13 cellular contexts compared by ENCODE assay signal in genomic region chr18:24492445-24492844, GRCh38. TPM values are rescaled to one million over a fixed set of nuclear protein-coding genes. Genes with fewer than 3 reads are reported as not detected.
DNase-seq lines count a peak whose midpoint lies in the region; ATAC-seq and TF ChIP-seq lines count a peak whose summit lies in the region.
"Had no signal": no experiment of that assay in that cellular context is flagged by ENCODE, and none has a peak within 500 bp of the region (broad histone marks: within the 10 kb centered on the region; RNA-seq: fewer than 3 reads in every experiment).

No MANE protein-coding gene starts in this region.

- H3K36me3 ChIP-seq in DOHH2 (ENCODE audit: control insufficient read depth, low read length) (no peaks in the 10 kb centered on the region), endodermal cell (ENCODE audit: control insufficient read depth, insufficient read depth, low read length) (no peaks in the 10 kb centered on the region), aorta (ENCODE audit: control insufficient read depth in 1 of 2, insufficient read depth in 2 of 2, low read length in 1 of 2) (no peaks in the 10 kb centered on the region)
- H3K36me3 ChIP-seq: thoracic aorta had no signal

- H3K27ac ChIP-seq in DOHH2 (ENCODE audit: low read depth, low read length) (peak overlapping the region; percentile 15; the same call in 1 of the 2 replicates), endodermal cell (ENCODE audit: low read depth, low read length) (peak overlapping the region; percentile 3), aorta (ENCODE audit: low read depth in 1 of 2, low read length in 2 of 2) (no peak overlapping the region)
- H3K27ac ChIP-seq: C4-2B, thoracic aorta had no signal

- H3K4me1 Mint-ChIP-seq in endodermal cell, result no peaks in the 10 kb centered on the region

- no peak overlapping the region for H3K27ac Mint-ChIP-seq in endodermal cell
- H3K27ac Mint-ChIP-seq: T-helper 17 cell had no signal

- H3K9me3 Mint-ChIP-seq in endodermal cell, result no peaks in the 10 kb centered on the region

- 0 out of 2 replicates have a peak, but pooled peaks cover 4% of the 10 kb centered on the region for H3F3A ChIP-seq in DOHH2 (ENCODE audit: control insufficient read depth, insufficient read depth)

- no peaks in the 10 kb centered on the region for H3K9me2 ChIP-seq in DOHH2 (replicated peaks; ENCODE audit: control insufficient read depth, low read length)

- DNase-seq in endodermal cell (no peak), DMS153 treated with DMSO at 0.1 percent for 48 hours (lab: John Stamatoyannopoulos, UW; ENCODE audit: unreplicated experiment) (no peak), aorta (no peak)
- DNase-seq in activated CD4-positive, alpha-beta T cell treated with anti-CD3 and anti-CD28 coated beads, Interleukin-2, amount 50 U/mL, for 48 hours, result no peak
- DNase-seq in activated naive CD4-positive, alpha-beta T cell (lab: John Stamatoyannopoulos, UW), result no peak
- DNase-seq: NCI-H345, T-helper 17 cell had no signal

- no peaks in the 10 kb centered on the region for H4K20me1 ChIP-seq in DOHH2 (ENCODE audit: control insufficient read depth, insufficient read depth, low read depth, low read length)

- no peaks in the 10 kb centered on the region; the same call in 1 of the 2 replicates for H3K9me3 ChIP-seq in DOHH2 (ENCODE audit: control insufficient read depth, insufficient read depth, low read length)
- peaks cover 7% of the 10 kb centered on the region for H3K9me3 ChIP-seq in endodermal cell (ENCODE audit: control insufficient read depth, low read length)
- no peaks in the 10 kb centered on the region for H3K9me3 ChIP-seq in aorta (ENCODE audit: control insufficient read depth, low read length)
- H3K9me3 ChIP-seq: thoracic aorta had no signal

- H3K4me3 ChIP-seq in DOHH2 (ENCODE audit: low read length) (peak overlapping the region; percentile 37), endodermal cell (ENCODE audit: low read length) (no peak overlapping the region), aorta (ENCODE audit: low read length in 2 of 2) (no peak overlapping the region)
- H3K4me3 ChIP-seq: thoracic aorta had no signal

- intact Hi-C loops in aorta (cut with DNase I), result no loop called here

- H3K27me3 Mint-ChIP-seq in endodermal cell (ENCODE audit: insufficient read depth), result no peaks in the 10 kb centered on the region

- H3K27me3 ChIP-seq in DOHH2 (ENCODE audit: control insufficient read depth, low read length), result no peaks in the 10 kb centered on the region
- no peaks in the 10 kb centered on the region for H3K27me3 ChIP-seq in endodermal cell (ENCODE audit: control insufficient read depth, insufficient read depth, low read length, poor library complexity, severe bottlenecking)
- H3K27me3 ChIP-seq in aorta (ENCODE audit: control insufficient read depth in 1 of 2, insufficient read depth in 2 of 2, low read length in 1 of 2), result no peaks in the 10 kb centered on the region

- no peaks in the 10 kb centered on the region for H3K79me2 ChIP-seq in DOHH2 (ENCODE audit: control insufficient read depth, low read length)

- no peak overlapping the region for H3K4me3 Mint-ChIP-seq in endodermal cell
- H3K4me3 Mint-ChIP-seq: T-helper 17 cell had no signal

- H3K4me1 ChIP-seq in DOHH2 (ENCODE audit: control insufficient read depth, low read length) (peaks cover 24% of the 10 kb centered on the region), endodermal cell (ENCODE audit: control insufficient read depth, insufficient read depth, low read length) (no peaks in the 10 kb centered on the region), aorta (ENCODE audit: control insufficient read depth in 1 of 2, insufficient read depth in 2 of 2, low read length in 2 of 2) (no peaks in the 10 kb centered on the region)

- no peaks in the 10 kb centered on the region for H3K36me3 Mint-ChIP-seq in endodermal cell (ENCODE audit: low read depth)

- H3K4me2 ChIP-seq in DOHH2 (ENCODE audit: low read length), result peak overlapping the region; percentile 58

- WGBS in endodermal cell (ENCODE audit: insufficient coverage in 1 of 2, insufficient read length in 1 of 2), 2 experiments, result 85 to 95% methylated on average over 8 to 12 of the region's 12 CpGs
- 70 to 78% methylated on average over 12 of the region's 12 CpGs for WGBS in aorta, 2 donors

- peak; percentile 38 for ATAC-seq in GM19455 (IDR thresholded peaks at IDR 0.05; ENCODE audit: unreplicated experiment)
- ATAC-seq in HG03103 (IDR thresholded peaks at IDR 0.05; ENCODE audit: low read depth, unreplicated experiment), result peak; percentile 40
- no peak for ATAC-seq in aorta (ENCODE audit: low FRiP score)
- ATAC-seq: T-helper 17 cell had no signal

- no peak overlapping the region for H3K9ac ChIP-seq in endodermal cell (ENCODE audit: extremely low read depth, low read length, poor library complexity, severe bottlenecking)

- TF ChIP-seq CTCF in DOHH2 (IDR thresholded peaks at IDR 0.05; ENCODE audit: low read depth, low read length, poor library complexity, severe bottlenecking) (no peak), endodermal cell (conservative IDR thresholded peaks at IDR 0.05) (no peak)

RNA-seq across cellular contexts. Expression of gene HRH4, which starts 32.0 kb away (rescaled TPM):
- total RNA-seq in endodermal cell (under 1 TPM in 1 of 2 donors, not detected in 1; 0.20 TPM), aorta (under 1 TPM; 0.10 to 0.15 TPM)
- polyA plus RNA-seq in endodermal cell (2013, experiment 1 of 2), result 0.07 TPM
- polyA plus RNA-seq in endodermal cell (2013, experiment 2 of 2), result not detected
- polyA plus RNA-seq in aorta, result under 1 TPM in 1 of 2 donors, not detected in 1; 0.03 TPM
- total RNA-seq: HT1080 had no signal

Comparison
In these comparisons a context has a peak if more than half of its experiments do, and no peak if none do; other contexts are left out.
1. H3K27ac ChIP-seq: peak in DOHH2 (single experiment) and endodermal cell (single experiment); none in aorta (0 of 2).